2 cellular contexts compared by ENCODE assay signal in genomic region chr1:23263380-23263887, GRCh38.
TF ChIP-seq lines count a peak whose summit lies in the region.

No MANE protein-coding gene starts in this region.

TF ChIP-seq in A549, 52 proteins besides CTCF, POLR2A, EP300 and RAD21 (continued from another document):
- TF ChIP-seq CHD4 (IDR thresholded peaks at IDR 0.05; ENCODE audit: borderline replicate concordance) (no peak), REST (IDR thresholded peaks at IDR 0.05) (no peak), USF2 (IDR thresholded peaks at IDR 0.05) (no peak), CEBPB (IDR thresholded peaks at IDR 0.05) (no peak), NFE2L2 (conservative IDR thresholded peaks at IDR 0.05; ENCODE audit: low read length) (no peak), BHLHE40 (IDR thresholded peaks at IDR 0.05; ENCODE audit: low read depth, low read length) (no peak), ELK1 (IDR thresholded peaks at IDR 0.05; ENCODE audit: low read depth, low read length) (no peak)

TF ChIP-seq in GM23338, 12 proteins besides CTCF, POLR2A, EP300 and RAD21:
- TF ChIP-seq ZNF462 (CRISPR knock-in tag; IDR thresholded peaks at IDR 0.05) (peak; percentile 98), POLR2AphosphoS5 (IDR thresholded peaks at IDR 0.05; ENCODE audit: low read depth) (0 out of 2 replicates have a peak, but pooled peaks have one; percentile 13), JUNB (IDR thresholded peaks at IDR 0.05; ENCODE audit: unreplicated experiment) (no peak), CREB1 (CRISPR knock-in tag; IDR thresholded peaks at IDR 0.05; ENCODE audit: low read depth) (no peak; the same call in 1 of the 2 replicates), ZNF114 (CRISPR knock-in tag; IDR thresholded peaks at IDR 0.05) (peak; percentile 96), STAT1 (IDR thresholded peaks at IDR 0.05; ENCODE audit: unreplicated experiment) (no peak), NANOG (IDR thresholded peaks at IDR 0.05; ENCODE audit: borderline replicate concordance) (peak; percentile 70; the same call in 1 of the 2 replicates), EZH2phosphoT487 (IDR thresholded peaks at IDR 0.05; ENCODE audit: unreplicated experiment) (no peak), ZNF331 (CRISPR knock-in tag; IDR thresholded peaks at IDR 0.05; ENCODE audit: low read depth) (no peak), ETS1 (IDR thresholded peaks at IDR 0.05) (no peak), EZH2 (IDR thresholded peaks at IDR 0.05; ENCODE audit: low read depth, unreplicated experiment) (no peak), REST (IDR thresholded peaks at IDR 0.05; ENCODE audit: unreplicated experiment) (no peak)
